25 cellular contexts compared by ENCODE assay signal in genomic region chr9:127530206-127530941, GRCh38.
DNase-seq lines count a peak whose midpoint lies in the region; ATAC-seq and TF ChIP-seq lines count a peak whose summit lies in the region.
"Had no signal": no experiment of that assay in that cellular context is flagged by ENCODE, and none has a peak within 500 bp of the region (broad histone marks: within the 10 kb centered on the region; RNA-seq: fewer than 3 reads in every experiment).

No MANE protein-coding gene starts in this region.

- no peak for ATAC-seq in GM21447 (IDR thresholded peaks at IDR 0.05; ENCODE audit: unreplicated experiment)
- no peak for ATAC-seq in GM19397 (IDR thresholded peaks at IDR 0.05; ENCODE audit: unreplicated experiment)
- ATAC-seq in stimulated activated naive B cell treated with anti-CD40 and anti-IgM and Interleukin-4, amounts not matched to agents 10 μg/mL and 1 μg/mL and 100 μg/mL, for 72 hours (replicated peaks), result no peak
- ATAC-seq: activated T-cell treated with anti-CD3 and anti-CD28 coated beads, Interleukin-2, amount 50 U/mL, for 72 hours; body of pancreas; GM12878 had no signal

- H4K8ac ChIP-seq in trophoblast cell (ENCODE audit: low read depth, low read length), result no peak overlapping the region

- no peak overlapping the region for H4K12ac ChIP-seq in trophoblast cell (ENCODE audit: low read depth, low read length)

- H3K4me1 ChIP-seq in trophoblast cell (ENCODE audit: control insufficient read depth in 1 of 2, insufficient read depth in 2 of 2, low read length in 2 of 2), result peaks cover 16 to 25% of the 10 kb centered on the region in 2 experiments
- H3K4me1 ChIP-seq: Peyer's patch had no signal

- DNase-seq in CD14-positive monocyte (ENCODE audit: low spot score), result no peak
- no peak for DNase-seq in HFFc6
- DNase-seq in trophoblast cell, result no peak
- DNase-seq in middle frontal gyrus (ENCODE audit: extremely low spot score, low spot score), result no peak
- DNase-seq in stimulated activated naive B cell treated with anti-CD40 and anti-IgM and Interleukin-4, amounts not matched to agents 10 μg/mL and 1 μg/mL and 100 μg/mL, for 72 hours, result no peak
- DNase-seq: activated CD4-positive, alpha-beta T cell treated with anti-CD3 and anti-CD28 coated beads for 1 hour; activated T-cell treated with anti-CD3 and anti-CD28 coated beads, Interleukin-2, amount 50 U/mL, for 72 hours; CD8-positive, alpha-beta memory T cell; immature natural killer cell; MV-4-11; NCI-H1694; NCI-H226; NK-92 treated with Interleukin-12 subunit alpha and Interleukin-12 subunit beta, amount 100 ng/mL, for 24 hours; Peyer's patch; retina; SK-N-SH; stimulated activated CD4-positive, alpha-beta T cell treated with anti-CD3 and anti-CD28 coated beads, Interleukin-15, amount 100 ng/mL, for 24 hours; T-helper 9 cell had no signal

- no peak for TF ChIP-seq CTCF in CD14-positive monocyte (IDR thresholded peaks at IDR 0.05)
- no peak for TF ChIP-seq CTCF in HFFc6 (IDR thresholded peaks at IDR 0.05)

- no peak overlapping the region for H2AFZ ChIP-seq in trophoblast cell (ENCODE audit: insufficient read depth, low read length, poor library complexity)

- H3K23ac ChIP-seq in trophoblast cell (ENCODE audit: low read length), result no peak overlapping the region

- H2BK120ac ChIP-seq in trophoblast cell (ENCODE audit: insufficient read depth, low read length, poor library complexity), result no peak overlapping the region

- no CpG with 5 or more reads among the region's 14 CpGs for WGBS in trophoblast cell (ENCODE audit: extremely low coverage, insufficient coverage, insufficient read length)

- no peak overlapping the region for H2BK12ac ChIP-seq in trophoblast cell (ENCODE audit: low read length)

- no peak overlapping the region for H3K14ac ChIP-seq in trophoblast cell (ENCODE audit: low read length)

- H3K27me3 Mint-ChIP-seq in CD14-positive monocyte (ENCODE audit: low read depth in 3 of 3) (peaks cover 0 to 3% (median 0%) of the 10 kb centered on the region in 3 donors), HFFc6 (ENCODE audit: insufficient read depth) (peaks cover 9% of the 10 kb centered on the region)
- H3K27me3 Mint-ChIP-seq in dendritic cell treated with granulocyte-macrophage colony-stimulating factor and Interleukin-4, amounts not matched to agents 40 ng/mL and 50 ng/mL, for 4 days, result no peaks in the 10 kb centered on the region
- H3K27me3 Mint-ChIP-seq in stimulated activated naive B cell treated with anti-CD40 and anti-IgM and Interleukin-4, amounts not matched to agents 10 μg/mL and 1 μg/mL and 100 μg/mL, for 72 hours, result peaks cover 0 to 8% of the 10 kb centered on the region in 2 donors
- H3K27me3 Mint-ChIP-seq: CD8-positive, alpha-beta memory T cell had no signal

- no peak overlapping the region for H3K4me3 ChIP-seq in trophoblast cell (ENCODE audit: low read depth, low read length)
- H3K4me3 ChIP-seq: body of pancreas, GM12878, Peyer's patch, tibial nerve had no signal

- no peak overlapping the region for H3K4me3 Mint-ChIP-seq in CD14-positive monocyte
- no peak overlapping the region; the same call in 1 of the 2 replicates for H3K4me3 Mint-ChIP-seq in HFFc6
- no peak overlapping the region for H3K4me3 Mint-ChIP-seq in dendritic cell treated with granulocyte-macrophage colony-stimulating factor and Interleukin-4, amounts not matched to agents 40 ng/mL and 50 ng/mL, for 4 days
- no peak overlapping the region for H3K4me3 Mint-ChIP-seq in stimulated activated naive B cell treated with anti-CD40 and anti-IgM and Interleukin-4, amounts not matched to agents 10 μg/mL and 1 μg/mL and 100 μg/mL, for 72 hours
- H3K4me3 Mint-ChIP-seq: activated T-cell treated with anti-CD3 and anti-CD28 coated beads, Interleukin-2, amount 50 U/mL, for 72 hours; CD8-positive, alpha-beta memory T cell; immature natural killer cell had no signal

- H3K36me3 Mint-ChIP-seq in CD14-positive monocyte (peaks cover 60 to 83% of the 10 kb centered on the region in 2 donors), HFFc6 (ENCODE audit: low read depth) (peaks cover 51% of the 10 kb centered on the region)
- peaks cover 100% of the 10 kb centered on the region for H3K36me3 Mint-ChIP-seq in dendritic cell treated with granulocyte-macrophage colony-stimulating factor and Interleukin-4, amounts not matched to agents 40 ng/mL and 50 ng/mL, for 4 days (ENCODE audit: low read depth)
- peaks cover 3% of the 10 kb centered on the region in 2 donors for H3K36me3 Mint-ChIP-seq in stimulated activated naive B cell treated with anti-CD40 and anti-IgM and Interleukin-4, amounts not matched to agents 10 μg/mL and 1 μg/mL and 100 μg/mL, for 72 hours

- H3K79me1 ChIP-seq in trophoblast cell (ENCODE audit: low read length), result peaks cover 22% of the 10 kb centered on the region

- H3K36me3 ChIP-seq in trophoblast cell (ENCODE audit: control insufficient read depth in 1 of 2, insufficient read depth in 2 of 2, low read length in 2 of 2), result peaks cover 48 to 49% of the 10 kb centered on the region in 2 experiments

- H2AK5ac ChIP-seq in trophoblast cell (ENCODE audit: low read length), result no peak overlapping the region

- no peaks in the 10 kb centered on the region for H3K79me2 ChIP-seq in trophoblast cell (ENCODE audit: control insufficient read depth, insufficient read depth, low read length, poor library complexity)

- H3K9me3 Mint-ChIP-seq in CD14-positive monocyte (peaks cover 9 to 15% (median 13%) of the 10 kb centered on the region in 7 donors), HFFc6 (peaks cover 8% of the 10 kb centered on the region; the same call in 1 of the 2 replicates)
- H3K9me3 Mint-ChIP-seq in dendritic cell treated with granulocyte-macrophage colony-stimulating factor and Interleukin-4, amounts not matched to agents 40 ng/mL and 50 ng/mL, for 4 days, result peaks cover 9% of the 10 kb centered on the region
- H3K9me3 Mint-ChIP-seq in stimulated activated naive B cell treated with anti-CD40 and anti-IgM and Interleukin-4, amounts not matched to agents 10 μg/mL and 1 μg/mL and 100 μg/mL, for 72 hours, result peaks cover 0 to under 1% of the 10 kb centered on the region in 2 donors

- no peak overlapping the region for H2BK5ac ChIP-seq in trophoblast cell (ENCODE audit: low read depth, low read length, poor library complexity)

- no peak overlapping the region for H4K91ac ChIP-seq in trophoblast cell (ENCODE audit: low read depth, low read length)

- H3K27me3 ChIP-seq in trophoblast cell (ENCODE audit: insufficient read depth, low read length), result no peaks in the 10 kb centered on the region
- H3K27me3 ChIP-seq: body of pancreas, Peyer's patch, tibial nerve had no signal

- H3K4me2 ChIP-seq in trophoblast cell (ENCODE audit: low read length), result no peak overlapping the region
- H3K4me2 ChIP-seq: KMS-11, SK-N-SH had no signal

- no peak overlapping the region for H3K27ac ChIP-seq in trophoblast cell (ENCODE audit: low read depth, low read length)
- H3K27ac ChIP-seq: KMS-11 had no signal

- H3K4me1 Mint-ChIP-seq in CD14-positive monocyte, result no peaks in the 10 kb centered on the region
- H3K4me1 Mint-ChIP-seq in HFFc6 (ENCODE audit: low read depth), result peaks cover 68% of the 10 kb centered on the region
- H3K4me1 Mint-ChIP-seq in dendritic cell treated with granulocyte-macrophage colony-stimulating factor and Interleukin-4, amounts not matched to agents 40 ng/mL and 50 ng/mL, for 4 days (ENCODE audit: low read depth), result peaks cover 62% of the 10 kb centered on the region
- H3K4me1 Mint-ChIP-seq in stimulated activated naive B cell treated with anti-CD40 and anti-IgM and Interleukin-4, amounts not matched to agents 10 μg/mL and 1 μg/mL and 100 μg/mL, for 72 hours, result no peaks in the 10 kb centered on the region
- H3K4me1 Mint-ChIP-seq: CD8-positive, alpha-beta memory T cell; immature natural killer cell had no signal

- H3K27ac Mint-ChIP-seq in CD14-positive monocyte, result peak overlapping the region in 4 of 7 donors; percentile 25 to 62 (median 47)
- H3K27ac Mint-ChIP-seq in HFFc6, result peak overlapping the region; percentile 77
- H3K27ac Mint-ChIP-seq in dendritic cell treated with granulocyte-macrophage colony-stimulating factor and Interleukin-4, amounts not matched to agents 40 ng/mL and 50 ng/mL, for 4 days, result peak overlapping the region; percentile 25
- H3K27ac Mint-ChIP-seq in stimulated activated naive B cell treated with anti-CD40 and anti-IgM and Interleukin-4, amounts not matched to agents 10 μg/mL and 1 μg/mL and 100 μg/mL, for 72 hours, result no peak overlapping the region
- H3K27ac Mint-ChIP-seq: activated T-cell treated with anti-CD3 and anti-CD28 coated beads, Interleukin-2, amount 50 U/mL, for 72 hours; immature natural killer cell had no signal

- intact Hi-C loops in CD14-positive monocyte (cut with micrococcal nuclease), result no loop called here
- intact Hi-C loops in dendritic cell treated with granulocyte-macrophage colony-stimulating factor and Interleukin-4, amounts not matched to agents 40 ng/mL and 50 ng/mL, for 4 days (cut with micrococcal nuclease), result no loop called here

- no peaks in the 10 kb centered on the region for H3K9me3 ChIP-seq in trophoblast cell (ENCODE audit: insufficient read depth, low read depth, low read length)
- H3K9me3 ChIP-seq: body of pancreas, SK-N-SH had no signal

- peak overlapping the region; percentile 25 for H3K18ac ChIP-seq in trophoblast cell (ENCODE audit: low read length)

- no peak overlapping the region for H3K9ac ChIP-seq in trophoblast cell (ENCODE audit: low read length)
- H3K9ac ChIP-seq: KMS-11, SK-N-SH had no signal

- H3K4ac ChIP-seq in trophoblast cell (ENCODE audit: low read depth, low read length), result no peak overlapping the region
